Comparison of ENCODE assay signal across 8 cellular contexts in the genomic region with DNA sequence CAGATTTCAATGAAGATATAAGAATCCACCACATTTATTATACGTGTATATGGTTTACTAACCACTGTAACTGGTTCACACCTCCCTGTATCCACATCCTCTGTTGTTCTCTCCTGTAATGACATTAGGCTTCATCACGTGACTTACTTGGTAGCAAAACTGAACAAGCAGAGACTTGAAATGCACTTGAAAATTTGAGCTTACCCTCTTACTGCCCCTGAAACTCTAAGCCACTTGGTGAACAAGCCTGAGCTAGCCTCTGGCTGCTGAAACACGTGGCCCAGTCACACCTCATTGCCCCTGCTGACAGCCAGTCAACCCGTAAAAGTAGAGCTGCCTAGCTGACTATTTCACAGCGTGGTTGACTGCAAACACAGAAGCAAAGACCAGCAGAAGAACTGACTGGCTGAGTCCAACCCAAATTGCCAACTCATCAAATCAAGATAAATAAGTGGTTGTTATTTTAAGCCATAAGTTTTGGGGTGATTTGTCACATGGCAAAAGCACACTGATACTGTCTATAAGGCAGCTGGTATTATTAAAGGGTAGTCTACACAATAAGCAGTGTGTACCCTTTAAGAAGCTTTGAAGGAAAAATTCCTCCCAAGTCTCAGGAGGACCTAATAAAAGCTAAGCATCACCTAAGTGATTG.
DNase-seq lines count a peak whose midpoint lies in the region; ATAC-seq, FAIRE-seq and TF ChIP-seq lines count a peak whose summit lies in the region.

No MANE protein-coding gene starts in this region.

- H3K4me1 ChIP-seq in BE2C (peaks cover 7% of the 10 kb centered on the region), vagina (no peaks in the 10 kb centered on the region), kidney (ENCODE audit: control insufficient read depth in 1 of 2, insufficient read depth in 1 of 2, low read depth in 1 of 2, low read length in 2 of 2) (no peaks in the 10 kb centered on the region)

- intact Hi-C loops in vagina (cut with DNase I) (no loop called here), kidney (cut with DNase I) (no loop called here)

- ATAC-seq in HG03103 (IDR thresholded peaks at IDR 0.05; ENCODE audit: low read depth, unreplicated experiment) = peak; percentile 97

- no peak for TF ChIP-seq CTCF in BE2C (IDR thresholded peaks at IDR 0.05; ENCODE audit: low read depth, low read length)
- no peak for TF ChIP-seq CTCF in vagina (IDR thresholded peaks at IDR 0.05)
- TF ChIP-seq CTCF in kidney (IDR thresholded peaks at IDR 0.05; ENCODE audit: borderline replicate concordance, extremely low read depth, insufficient read depth) = no peak
- TF ChIP-seq CTCF in brain microvascular endothelial cell (IDR thresholded peaks at IDR 0.05; ENCODE audit: low read depth, low read length, missing control alignments) = no peak

- no peak overlapping the region for H3K9ac ChIP-seq in kidney (ENCODE audit: low read length in 2 of 2)

- TF ChIP-seq POLR2A in vagina (IDR thresholded peaks at IDR 0.05) = no peak

- H3K9me3 ChIP-seq in BE2C (no peaks in the 10 kb centered on the region), vagina (no peaks in the 10 kb centered on the region), kidney (ENCODE audit: control insufficient read depth in 1 of 2, low read length in 2 of 2) (no peaks in the 10 kb centered on the region)

- H3K4me3 ChIP-seq in BE2C (ENCODE audit: low read depth, low read length) (no peak overlapping the region), vagina (no peak overlapping the region), kidney (ENCODE audit: low read length in 2 of 2) (no peak overlapping the region), brain microvascular endothelial cell (ENCODE audit: low read depth, low read length) (no peak overlapping the region)

- in situ Hi-C loops in brain microvascular endothelial cell (cut with HindIII; ENCODE audit: low pct_ligation_motif_present, low sequenced_read_pairs) = no loop called here

- peak; percentile 38 for DNase-seq in BE2C
- peak; percentile 50 for DNase-seq in GM19239 (ENCODE audit: insufficient read length, low spot score)
- peak; percentile 93 to 99 for DNase-seq in NCI-H524 (lab: John Stamatoyannopoulos, UW)
- DNase-seq in kidney tubule cell (ENCODE audit: low spot score) = peak; percentile 76
- no peak for DNase-seq in vagina (ENCODE audit: extremely low spot score in 2 of 2)
- no peak for DNase-seq in kidney
- no peak for DNase-seq in brain microvascular endothelial cell

- peak; percentile 96 for FAIRE-seq in GM19239 (lab: Jason Lieb, UNC)
- no peak for FAIRE-seq in kidney (lab: Jason Lieb, UNC)

- H3K36me3 ChIP-seq in BE2C (no peaks in the 10 kb centered on the region), vagina (peaks cover 0 to 14% of the 10 kb centered on the region in 2 donors), kidney (ENCODE audit: control insufficient read depth in 1 of 2, insufficient read depth in 2 of 2, low read length in 2 of 2) (peaks cover 11 to 18% of the 10 kb centered on the region in 2 donors), brain microvascular endothelial cell (replicated peaks) (no peaks in the 10 kb centered on the region)

- H3K27me3 ChIP-seq in BE2C (no peaks in the 10 kb centered on the region), vagina (no peaks in the 10 kb centered on the region), brain microvascular endothelial cell (replicated peaks) (no peaks in the 10 kb centered on the region)

- H3K27ac ChIP-seq in vagina (no peak overlapping the region), kidney (ENCODE audit: low read depth in 2 of 2, low read length in 2 of 2) (no peak overlapping the region), brain microvascular endothelial cell (no peak overlapping the region)

Comparison
In these comparisons a context has a peak if more than half of its experiments do, and no peak if none do; other contexts are left out.
1. DNase-seq: peak in BE2C (single experiment), GM19239 (single experiment), NCI-H524 (2 of 2) and kidney tubule cell (single experiment); none in vagina (0 of 2), kidney (single experiment) and brain microvascular endothelial cell (single experiment).